In genomic region chr7:93115796-93116195, GRCh38 we compare ENCODE assay signal across 10 cellular contexts. TPM values are rescaled to one million over a fixed set of nuclear protein-coding genes. Genes with fewer than 3 reads are reported as not detected.
A peak's percentile ranks its signal among the peaks of the same experiment; 100 is the strongest.
DNase-seq lines count a peak whose midpoint lies in the region; ATAC-seq and TF ChIP-seq lines count a peak whose summit lies in the region.
"Had no signal": no experiment of that assay in that cellular context is flagged by ENCODE, and none has a peak within 500 bp of the region (broad histone marks: within the 10 kb centered on the region; RNA-seq: fewer than 3 reads in every experiment).

No MANE protein-coding gene starts in this region.

- H3K4me1 ChIP-seq in OCI-LY7 (ENCODE audit: insufficient read depth, low read length, poor library complexity, severe bottlenecking) = peaks cover 20% of the 10 kb centered on the region

- H3K4me3 Mint-ChIP-seq in natural killer cell = peak overlapping the region; percentile 98

- TF ChIP-seq CTCF in OCI-LY7 (conservative IDR thresholded peaks at IDR 0.05; ENCODE audit: low read length) (no peak), brain microvascular endothelial cell (IDR thresholded peaks at IDR 0.05; ENCODE audit: low read depth, low read length, missing control alignments) (no peak), natural killer cell (IDR thresholded peaks at IDR 0.05) (no peak)

- H3K27ac ChIP-seq in OCI-LY7 (ENCODE audit: low read depth, low read length, poor library complexity, severe bottlenecking) = no peak overlapping the region
- peak overlapping the region; percentile 85 for H3K27ac ChIP-seq in brain microvascular endothelial cell

- peaks cover 48% of the 10 kb centered on the region for H3K36me3 Mint-ChIP-seq in natural killer cell

- peaks cover 68 to 71% of the 10 kb centered on the region in 2 donors for H3K4me1 Mint-ChIP-seq in natural killer cell

- H3K4me3 ChIP-seq in OCI-LY7 (ENCODE audit: low read depth, low read length, poor library complexity, severe bottlenecking) = no peak overlapping the region
- H3K4me3 ChIP-seq in brain microvascular endothelial cell (ENCODE audit: low read depth, low read length) = no peak overlapping the region

- CTCF ChIA-PET in OCI-LY7 (lab: Charles Lee; ENCODE audit: unreplicated experiment) = no interaction called here

- no peaks in the 10 kb centered on the region for H3K27me3 Mint-ChIP-seq in natural killer cell (ENCODE audit: low read depth in 2 of 2)

- H4K20me1 ChIP-seq in OCI-LY7 (ENCODE audit: insufficient read depth, low read length) = no peaks in the 10 kb centered on the region

- peak overlapping the region; percentile 79; the same call in 1 of the 2 replicates for H3K4me2 ChIP-seq in OCI-LY7 (ENCODE audit: low read length)

- H3K9me3 ChIP-seq in OCI-LY7 (ENCODE audit: low read length) = no peaks in the 10 kb centered on the region

- H3K9me3 Mint-ChIP-seq in natural killer cell = peaks cover 3 to 13% of the 10 kb centered on the region in 2 donors

- no peaks in the 10 kb centered on the region for H3K27me3 ChIP-seq in brain microvascular endothelial cell (replicated peaks)

- intact Hi-C loops in OCI-LY7 (cut with micrococcal nuclease; ENCODE audit: unreplicated experiment) = no loop called here
- intact Hi-C loops in natural killer cell (cut with micrococcal nuclease) = no loop called here

- H3K79me2 ChIP-seq in OCI-LY7 (ENCODE audit: insufficient read depth, low read depth, low read length) = no peaks in the 10 kb centered on the region; the same call in 1 of the 2 replicates

- H3K27ac Mint-ChIP-seq in natural killer cell = peak overlapping the region; percentile 90 to 92

- H3K36me3 ChIP-seq in OCI-LY7 (ENCODE audit: insufficient read depth, low read length) (no peaks in the 10 kb centered on the region), brain microvascular endothelial cell (replicated peaks) (no peaks in the 10 kb centered on the region)

- in situ Hi-C loops in brain microvascular endothelial cell (cut with HindIII; ENCODE audit: low pct_ligation_motif_present, low sequenced_read_pairs) = no loop called here

- peak; percentile 74 for DNase-seq in EL
- DNase-seq in OCI-LY7 (ENCODE audit: low spot score) = no peak
- DNase-seq in brain microvascular endothelial cell = peak; percentile 45
- no peak for DNase-seq in natural killer cell
- DNase-seq in NCI-H187 treated with DMSO at 0.1 percent for 48 hours (lab: John Stamatoyannopoulos, UW) = no peak
- DNase-seq in NCI-H748 treated with DMSO at 0.1 percent for 48 hours (lab: John Stamatoyannopoulos, UW) = no peak
- DNase-seq in HuH-7 (ENCODE audit: low spot score) = no peak
- DNase-seq: caudate nucleus, RPMI8226 had no signal

- no peaks in the 10 kb centered on the region for H3K9me2 ChIP-seq in OCI-LY7 (ENCODE audit: insufficient read depth, low read length)

- BruUV-seq in OCI-LY7 (replicated peaks; lab: Mats Ljungman, UMichigan) = no TSS peak

- POLR2A ChIA-PET in OCI-LY7 (lab: Charles Lee) = no interaction called here

- ATAC-seq in natural killer cell (no peak), GM21528 (IDR thresholded peaks at IDR 0.05; ENCODE audit: low FRiP score, unreplicated experiment) (no peak)

- no peak overlapping the region for H2AFZ ChIP-seq in OCI-LY7 (ENCODE audit: low read length)

RNA-seq across cellular contexts. Expression of gene SAMD9, which starts 2.0 kb away (rescaled TPM):
- total RNA-seq in OCI-LY7 (2014; rRNA removed; shearing (Covaris generic)) = 6.1 and 6.3 TPM in 2 replicates
- 7.6 and 8.7 TPM in 2 replicates for total RNA-seq in OCI-LY7 (2022)
- 10 to 100 TPM; 52.3 to 70.0 (median 56.9) TPM for total RNA-seq in natural killer cell

RNA-seq across cellular contexts. Expression of gene SAMD9L, which starts 32.4 kb away (rescaled TPM):
- total RNA-seq in OCI-LY7 (2014; rRNA removed; shearing (Covaris generic)) = 6.6 and 10.8 TPM in 2 replicates
- total RNA-seq in OCI-LY7 (2022) = 4.6 and 5.4 TPM in 2 replicates
- 10 to 100 TPM; 49.2 to 62.4 (median 49.9) TPM for total RNA-seq in natural killer cell

Comparison
In these comparisons a context has a peak if more than half of its experiments do, and no peak if none do; other contexts are left out.
1. DNase-seq: peak in EL (single experiment) and brain microvascular endothelial cell (single experiment); none in OCI-LY7 (single experiment), natural killer cell (single experiment), NCI-H187 treated with DMSO at 0.1 percent for 48 hours (single experiment), NCI-H748 treated with DMSO at 0.1 percent for 48 hours (single experiment) and HuH-7 (single experiment).
2. RNA of gene SAMD9, which starts 2.0 kb away (total RNA-seq): 52.3 to 70.0 TPM in natural killer cell; 6.1 to 8.7 TPM in OCI-LY7; every median in the first group is over 4 times any median in the second.
3. RNA of gene SAMD9L, which starts 32.4 kb away (total RNA-seq): 49.2 to 62.4 TPM in natural killer cell; 4.6 to 10.8 TPM in OCI-LY7; every median in the first group is over 4 times any median in the second.